In genomic region chr19:2477141-2477710, GRCh38 we compare ENCODE assay signal across 8 cellular contexts. TPM values are rescaled to one million over a fixed set of nuclear protein-coding genes. Genes with fewer than 3 reads are reported as not detected.
A peak's percentile ranks its signal among the peaks of the same experiment; 100 is the strongest.
DNase-seq lines count a peak whose midpoint lies in the region; ATAC-seq, FAIRE-seq and TF ChIP-seq lines count a peak whose summit lies in the region.

No MANE protein-coding gene starts in this region.

- WGBS in pancreas, 2 donors, result 5 to 9% methylated on average over 23 to 27 of the region's 27 CpGs

- CTCF ChIA-PET in activated CD4-positive, alpha-beta T cell treated with anti-CD3 and anti-CD28 coated beads for 36 hours (lab: Charles Lee), result interaction anchor here (1.1 to 3.6 kb wide), 12 partner anchors 13 to 171 kb away, joined by 3 to 65 read pairs (median 6); partner anchors contain the start of gene LMNB2

- no peak for TF ChIP-seq CTCF in pancreas (IDR thresholded peaks at IDR 0.05)

- H3K27me3 ChIP-seq in pancreas, result no peaks in the 10 kb centered on the region

- H3K36me3 Mint-ChIP-seq in activated CD4-positive, alpha-beta T cell treated with anti-CD3 and anti-CD28 coated beads for 36 hours (ENCODE audit: low read depth), result peaks cover 23% of the 10 kb centered on the region
- peaks cover 38% of the 10 kb centered on the region for H3K36me3 Mint-ChIP-seq in activated T-helper 17 cell treated with anti-CD3 and anti-CD28 coated beads, Interleukin-2, amount 50 U/mL, for 72 hours (ENCODE audit: low read depth)

- no peaks in the 10 kb centered on the region for H3K36me3 ChIP-seq in pancreas

- H3K9me3 Mint-ChIP-seq in activated CD4-positive, alpha-beta T cell treated with anti-CD3 and anti-CD28 coated beads for 36 hours (ENCODE audit: low read depth), result peaks cover 9% of the 10 kb centered on the region
- no peaks in the 10 kb centered on the region for H3K9me3 Mint-ChIP-seq in activated T-helper 17 cell treated with anti-CD3 and anti-CD28 coated beads, Interleukin-2, amount 50 U/mL, for 72 hours

- H3K27ac ChIP-seq in pancreas, result peak overlapping the region; percentile 24 to 89 (median 78)

- peak overlapping the region; percentile 94 for H3K4me3 Mint-ChIP-seq in activated CD4-positive, alpha-beta T cell treated with anti-CD3 and anti-CD28 coated beads for 36 hours
- peak overlapping the region; percentile 98 for H3K4me3 Mint-ChIP-seq in activated T-helper 17 cell treated with anti-CD3 and anti-CD28 coated beads, Interleukin-2, amount 50 U/mL, for 72 hours

- POLR2A ChIA-PET in activated CD4-positive, alpha-beta T cell treated with anti-CD3 and anti-CD28 coated beads for 36 hours (lab: Charles Lee), result interaction anchor here (0.5 to 4.1 kb wide), 20 partner anchors 16 to 605 kb away, joined by 3 to 106 read pairs (median 8); partner anchors contain the start of genes LMNB2 and TIMM13

- peaks cover 0 to 3% (median 0%) of the 10 kb centered on the region in 3 donors for H3K4me1 ChIP-seq in pancreas

- ATAC-seq in activated CD4-positive, alpha-beta T cell treated with anti-CD3 and anti-CD28 coated beads for 36 hours, result no peak
- no peak for ATAC-seq in activated T-helper 17 cell treated with anti-CD3 and anti-CD28 coated beads, Interleukin-2, amount 50 U/mL, for 72 hours (replicated peaks)
- ATAC-seq in pancreas (peak in 3 of 4 donors; percentile 0 to 3 (median 2)), HG02938 (IDR thresholded peaks at IDR 0.05; ENCODE audit: unreplicated experiment) (no peak)

- H3K4me1 Mint-ChIP-seq in activated CD4-positive, alpha-beta T cell treated with anti-CD3 and anti-CD28 coated beads for 36 hours, result peaks cover 22% of the 10 kb centered on the region
- peaks cover 8% of the 10 kb centered on the region for H3K4me1 Mint-ChIP-seq in activated T-helper 17 cell treated with anti-CD3 and anti-CD28 coated beads, Interleukin-2, amount 50 U/mL, for 72 hours

- no peak for FAIRE-seq in pancreas (lab: Jason Lieb, UNC)

- peak; percentile 55 for DNase-seq in activated CD4-positive, alpha-beta T cell treated with anti-CD3 and anti-CD28 coated beads for 36 hours
- DNase-seq in activated CD4-positive, alpha-beta T cell treated with anti-CD3 and anti-CD28 coated beads for 1 hour, result no peak
- peak; percentile 51 for DNase-seq in glomerular visceral epithelial cell (ENCODE audit: extremely low spot score)
- peak; percentile 46 to 90 (median 64) for DNase-seq in pancreas
- DNase-seq in LoVo (ENCODE audit: low spot score), result no peak
- no peak for DNase-seq in erythroblast (lab: John Stamatoyannopoulos, UW)

- peak overlapping the region; percentile 90 for H3K27ac Mint-ChIP-seq in activated CD4-positive, alpha-beta T cell treated with anti-CD3 and anti-CD28 coated beads for 36 hours
- peak overlapping the region; percentile 98 for H3K27ac Mint-ChIP-seq in activated T-helper 17 cell treated with anti-CD3 and anti-CD28 coated beads, Interleukin-2, amount 50 U/mL, for 72 hours

- intact Hi-C loops in activated CD4-positive, alpha-beta T cell treated with anti-CD3 and anti-CD28 coated beads for 36 hours (cut with DNase I, micrococcal nuclease), result loop anchor here in 1 of 2 experiments (5.0 kb wide), 1 partner anchor 315 kb away; the partner anchor contains the start of gene DOT1L
- intact Hi-C loops in pancreas (cut with DNase I), result loop anchor here in 1 of 3 donors (5.0 to 10.0 kb wide), 2 partner anchors 65 to 108 kb away; no protein-coding TSS in a partner anchor

- H3K4me3 ChIP-seq in pancreas, result peak overlapping the region; percentile 89 to 96 (median 94)

- TF ChIP-seq POLR2A in erythroblast (IDR thresholded peaks at IDR 0.05; ENCODE audit: low read length), result no peak

- no peaks in the 10 kb centered on the region for H3K9me3 ChIP-seq in pancreas

- H3K27me3 Mint-ChIP-seq in activated CD4-positive, alpha-beta T cell treated with anti-CD3 and anti-CD28 coated beads for 36 hours, result no peaks in the 10 kb centered on the region
- H3K27me3 Mint-ChIP-seq in activated T-helper 17 cell treated with anti-CD3 and anti-CD28 coated beads, Interleukin-2, amount 50 U/mL, for 72 hours, result no peaks in the 10 kb centered on the region

RNA-seq across cellular contexts. Expression of gene GADD45B, which starts 1.3 kb away (rescaled TPM):
- total RNA-seq in activated CD4-positive, alpha-beta T cell treated with anti-CD3 and anti-CD28 coated beads for 36 hours, result 10 to 100 TPM; 57.7 to 71.2 TPM
- 10 to 100 TPM; 40.6 to 80.0 TPM for total RNA-seq in activated T-helper 17 cell treated with anti-CD3 and anti-CD28 coated beads, Interleukin-2, amount 50 U/mL, for 72 hours
- total RNA-seq in pancreas, result 10 to 100 TPM; 20.4 to 58.8 (median 42.3) TPM
- 100 to 1,000 TPM; 182 to 237 TPM for polyA plus RNA-seq in pancreas

RNA-seq across cellular contexts. Expression of gene LMNB2, which starts 20.5 kb away (rescaled TPM):
- total RNA-seq in activated CD4-positive, alpha-beta T cell treated with anti-CD3 and anti-CD28 coated beads for 36 hours, result 10 to 100 TPM; 91.0 to 93.9 TPM
- 10 to 100 TPM; 63.3 to 98.7 TPM for total RNA-seq in activated T-helper 17 cell treated with anti-CD3 and anti-CD28 coated beads, Interleukin-2, amount 50 U/mL, for 72 hours
- 10 to 100 TPM in 3 of 6 donors, 1 to 10 TPM in 3; 3.9 to 14.8 (median 9.7) TPM for total RNA-seq in pancreas
- polyA plus RNA-seq in pancreas, result 10 to 100 TPM in 1 of 2 donors, 1 to 10 TPM in 1; 5.2 to 11.9 TPM

RNA-seq across cellular contexts. Expression of gene TIMM13, which starts 49.8 kb away (rescaled TPM):
- 100 to 1,000 TPM in 1 of 2 experiments, 10 to 100 TPM in 1; 70.7 to 104 TPM for total RNA-seq in activated CD4-positive, alpha-beta T cell treated with anti-CD3 and anti-CD28 coated beads for 36 hours
- 100 to 1,000 TPM in 1 of 2 donors, 10 to 100 TPM in 1; 51.0 to 140 TPM for total RNA-seq in activated T-helper 17 cell treated with anti-CD3 and anti-CD28 coated beads, Interleukin-2, amount 50 U/mL, for 72 hours
- total RNA-seq in pancreas, result 10 to 100 TPM; 37.7 to 71.8 (median 48.2) TPM
- 10 to 100 TPM; 43.3 to 51.7 TPM for polyA plus RNA-seq in pancreas

Comparison
In these comparisons a context has a peak if more than half of its experiments do, and no peak if none do; other contexts are left out.
1. DNase-seq: peak in activated CD4-positive, alpha-beta T cell treated with anti-CD3 and anti-CD28 coated beads for 36 hours (single experiment), glomerular visceral epithelial cell (single experiment) and pancreas (6 of 6); none in activated CD4-positive, alpha-beta T cell treated with anti-CD3 and anti-CD28 coated beads for 1 hour (single experiment), LoVo (single experiment) and erythroblast (0 of 2).
2. ATAC-seq: peak in pancreas (3 of 4); none in activated CD4-positive, alpha-beta T cell treated with anti-CD3 and anti-CD28 coated beads for 36 hours (single experiment), activated T-helper 17 cell treated with anti-CD3 and anti-CD28 coated beads, Interleukin-2, amount 50 U/mL, for 72 hours (single experiment) and HG02938 (single experiment).
3. RNA of gene LMNB2, which starts 20.5 kb away (total RNA-seq): 63.3 to 98.7 TPM in activated T-helper 17 cell treated with anti-CD3 and anti-CD28 coated beads, Interleukin-2, amount 50 U/mL, for 72 hours and 91.0 to 93.9 TPM in activated CD4-positive, alpha-beta T cell treated with anti-CD3 and anti-CD28 coated beads for 36 hours; 3.9 to 14.8 TPM in pancreas; every median in the first group is over 4 times any median in the second.